ENCODE assay signal across 2 cellular contexts in the genomic region with DNA sequence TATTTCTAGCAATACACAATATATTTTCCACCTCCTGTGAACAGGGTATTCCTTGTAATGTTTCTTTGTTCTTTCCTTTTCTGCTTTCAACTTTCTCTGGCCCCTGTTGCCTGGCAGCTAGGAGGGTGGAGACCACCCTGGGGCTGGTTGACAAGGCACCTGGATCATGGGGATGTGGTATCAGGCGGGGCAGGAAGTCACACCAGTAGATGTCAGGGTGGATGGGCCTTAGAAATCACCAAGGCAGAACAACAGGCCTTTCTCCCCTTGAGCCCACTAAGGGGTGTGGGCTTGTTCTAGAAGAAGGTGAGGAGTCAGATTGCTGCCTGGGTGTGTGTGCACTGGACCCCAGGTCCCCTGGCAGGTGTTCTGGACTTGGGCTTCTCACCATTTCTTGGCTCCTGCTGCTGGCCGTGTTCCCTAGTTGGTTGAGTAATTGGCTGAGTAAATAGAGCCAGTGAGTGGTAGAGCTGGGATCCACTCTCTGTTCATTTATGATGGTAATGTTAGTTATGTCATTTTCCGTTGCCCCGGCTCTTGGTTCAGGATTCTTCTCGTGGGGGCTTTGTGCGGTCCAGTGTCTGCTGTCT.
TF ChIP-seq lines count a peak whose summit lies in the region.

No MANE protein-coding gene starts in this region.

TF ChIP-seq in IMR-90, 13 proteins besides CTCF, POLR2A, EP300 and RAD21:
- no peak for TF ChIP-seq MAZ (IDR thresholded peaks at IDR 0.05; ENCODE audit: borderline replicate concordance, low read depth, low read length)
- TF ChIP-seq MXI1 (IDR thresholded peaks at IDR 0.05; ENCODE audit: borderline replicate concordance, low read depth, low read length), result no peak
- TF ChIP-seq, protein P1, sequence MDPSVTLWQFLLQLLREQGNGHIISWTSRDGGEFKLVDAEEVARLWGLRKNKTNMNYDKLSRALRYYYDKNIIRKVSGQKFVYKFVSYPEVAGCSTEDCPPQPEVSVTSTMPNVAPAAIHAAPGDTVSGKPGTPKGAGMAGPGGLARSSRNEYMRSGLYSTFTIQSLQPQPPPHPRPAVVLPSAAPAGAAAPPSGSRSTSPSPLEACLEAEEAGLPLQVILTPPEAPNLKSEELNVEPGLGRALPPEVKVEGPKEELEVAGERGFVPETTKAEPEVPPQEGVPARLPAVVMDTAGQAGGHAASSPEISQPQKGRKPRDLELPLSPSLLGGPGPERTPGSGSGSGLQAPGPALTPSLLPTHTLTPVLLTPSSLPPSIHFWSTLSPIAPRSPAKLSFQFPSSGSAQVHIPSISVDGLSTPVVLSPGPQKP (IDR thresholded peaks at IDR 0.05; ENCODE audit: borderline replicate concordance, low read depth, low read length), result no peak
- TF ChIP-seq RCOR1 (IDR thresholded peaks at IDR 0.05; ENCODE audit: insufficient replicate concordance, low read length), result no peak
- no peak for TF ChIP-seq BHLHE40 (IDR thresholded peaks at IDR 0.05; ENCODE audit: low read depth, low read length)
- TF ChIP-seq SMC3 (IDR thresholded peaks at IDR 0.05; ENCODE audit: low read depth, low read length), result no peak
- TF ChIP-seq RFX5 (IDR thresholded peaks at IDR 0.05; ENCODE audit: low read depth, low read length), result no peak
- no peak for TF ChIP-seq CEBPB (IDR thresholded peaks at IDR 0.05; ENCODE audit: low read depth, low read length)
- no peak for TF ChIP-seq FOS (IDR thresholded peaks at IDR 0.05; ENCODE audit: low read depth, low read length)
- TF ChIP-seq, protein P2, sequence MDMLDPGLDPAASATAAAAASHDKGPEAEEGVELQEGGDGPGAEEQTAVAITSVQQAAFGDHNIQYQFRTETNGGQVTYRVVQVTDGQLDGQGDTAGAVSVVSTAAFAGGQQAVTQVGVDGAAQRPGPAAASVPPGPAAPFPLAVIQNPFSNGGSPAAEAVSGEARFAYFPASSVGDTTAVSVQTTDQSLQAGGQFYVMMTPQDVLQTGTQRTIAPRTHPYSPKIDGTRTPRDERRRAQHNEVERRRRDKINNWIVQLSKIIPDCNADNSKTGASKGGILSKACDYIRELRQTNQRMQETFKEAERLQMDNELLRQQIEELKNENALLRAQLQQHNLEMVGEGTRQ (IDR thresholded peaks at IDR 0.05; ENCODE audit: low read depth, low read length), result no peak
- no peak for TF ChIP-seq MAFK (IDR thresholded peaks at IDR 0.05; ENCODE audit: low read depth, low read length)
TF ChIP-seq in IMR-90: peak in this region for 0.

TF ChIP-seq in K562, 482 proteins besides CTCF, POLR2A, EP300 and RAD21:
- TF ChIP-seq LARP7 (IDR thresholded peaks at IDR 0.05) (no peak), ZFP30 (CRISPR knock-in tag; IDR thresholded peaks at IDR 0.05; ENCODE audit: borderline replicate concordance) (0 out of 2 replicates have a peak, but pooled peaks have one; percentile 5)
